In the genomic region with DNA sequence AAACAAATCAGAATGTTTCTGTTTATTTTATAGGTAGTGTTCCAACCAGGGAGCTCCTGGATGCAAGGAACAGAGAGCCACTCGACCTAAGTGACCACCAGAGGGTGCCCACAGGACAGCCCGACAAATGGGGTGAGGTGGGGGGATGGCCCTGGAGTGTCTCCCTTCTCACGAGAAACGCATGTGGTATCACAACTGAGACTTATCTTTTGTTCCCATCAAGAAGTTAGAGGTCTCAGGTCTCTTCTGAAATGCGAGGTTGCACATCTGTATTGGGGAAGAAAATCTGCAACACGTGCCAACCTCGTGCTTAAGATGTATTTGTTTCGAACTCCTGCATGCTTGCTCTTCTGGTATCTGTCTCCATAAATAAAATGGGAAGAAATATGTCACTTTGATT, we compare ENCODE assay signal across 8 cellular contexts.
A peak's percentile ranks its signal among the peaks of the same experiment; 100 is the strongest.
DNase-seq lines count a peak whose midpoint lies in the region; ATAC-seq and TF ChIP-seq lines count a peak whose summit lies in the region.

No MANE protein-coding gene starts in this region.

- DNase-seq in SHP77 (lab: John Stamatoyannopoulos, UW): peak; percentile 15 to 19
- no peak for DNase-seq in SHP77 treated with DMSO at 0.1 percent for 48 hours (lab: John Stamatoyannopoulos, UW)
- peak; percentile 43 for DNase-seq in NCI-H69 (lab: John Stamatoyannopoulos, UW)
- peak; percentile 14 for DNase-seq in fibroblast of gingiva (ENCODE audit: low read depth)
- DNase-seq in stimulated activated naive B cell treated with anti-CD40 and anti-IgM and Interleukin-4, amounts not matched to agents 10 μg/mL and 1 μg/mL and 100 μg/mL, for 72 hours: no peak
- DNase-seq in NCI-H345 treated with DMSO at 0.1 percent for 48 hours (lab: John Stamatoyannopoulos, UW; ENCODE audit: unreplicated experiment): no peak
- no peak for DNase-seq in foreskin melanocyte

- H3K36me3 Mint-ChIP-seq in stimulated activated naive B cell treated with anti-CD40 and anti-IgM and Interleukin-4, amounts not matched to agents 10 μg/mL and 1 μg/mL and 100 μg/mL, for 72 hours: no peaks in the 10 kb centered on the region

- no peak overlapping the region for H3K27ac Mint-ChIP-seq in stimulated activated naive B cell treated with anti-CD40 and anti-IgM and Interleukin-4, amounts not matched to agents 10 μg/mL and 1 μg/mL and 100 μg/mL, for 72 hours

- H3K4me1 Mint-ChIP-seq in stimulated activated naive B cell treated with anti-CD40 and anti-IgM and Interleukin-4, amounts not matched to agents 10 μg/mL and 1 μg/mL and 100 μg/mL, for 72 hours: peaks cover 0 to 4% of the 10 kb centered on the region in 2 donors

- peaks cover 0 to 9% of the 10 kb centered on the region in 2 donors for H3K9me3 Mint-ChIP-seq in stimulated activated naive B cell treated with anti-CD40 and anti-IgM and Interleukin-4, amounts not matched to agents 10 μg/mL and 1 μg/mL and 100 μg/mL, for 72 hours

- H3K4me3 Mint-ChIP-seq in stimulated activated naive B cell treated with anti-CD40 and anti-IgM and Interleukin-4, amounts not matched to agents 10 μg/mL and 1 μg/mL and 100 μg/mL, for 72 hours: no peak overlapping the region

- H3K27me3 Mint-ChIP-seq in stimulated activated naive B cell treated with anti-CD40 and anti-IgM and Interleukin-4, amounts not matched to agents 10 μg/mL and 1 μg/mL and 100 μg/mL, for 72 hours: peaks cover 16 to 21% of the 10 kb centered on the region in 2 donors

- peak; percentile 53 to 62 for ATAC-seq in stimulated activated naive B cell treated with anti-CD40 and anti-IgM and Interleukin-4, amounts not matched to agents 10 μg/mL and 1 μg/mL and 100 μg/mL, for 72 hours (replicated peaks)
- ATAC-seq in GM18505 (IDR thresholded peaks at IDR 0.05; ENCODE audit: unreplicated experiment): no peak

- TF ChIP-seq POLR2A in GM18505 (IDR thresholded peaks at IDR 0.05; ENCODE audit: borderline replicate concordance, extremely low read depth, insufficient read depth, insufficient read length): no peak

Comparison
In these comparisons a context has a peak if more than half of its experiments do, and no peak if none do; other contexts are left out.
1. DNase-seq: peak in SHP77 (2 of 2), NCI-H69 (single experiment) and fibroblast of gingiva (single experiment); none in SHP77 treated with DMSO at 0.1 percent for 48 hours (single experiment), stimulated activated naive B cell treated with anti-CD40 and anti-IgM and Interleukin-4, amounts not matched to agents 10 μg/mL and 1 μg/mL and 100 μg/mL, for 72 hours (single experiment), NCI-H345 treated with DMSO at 0.1 percent for 48 hours (single experiment) and foreskin melanocyte (single experiment).